ENCODE assay signal across 27 cellular contexts in the genomic region with DNA sequence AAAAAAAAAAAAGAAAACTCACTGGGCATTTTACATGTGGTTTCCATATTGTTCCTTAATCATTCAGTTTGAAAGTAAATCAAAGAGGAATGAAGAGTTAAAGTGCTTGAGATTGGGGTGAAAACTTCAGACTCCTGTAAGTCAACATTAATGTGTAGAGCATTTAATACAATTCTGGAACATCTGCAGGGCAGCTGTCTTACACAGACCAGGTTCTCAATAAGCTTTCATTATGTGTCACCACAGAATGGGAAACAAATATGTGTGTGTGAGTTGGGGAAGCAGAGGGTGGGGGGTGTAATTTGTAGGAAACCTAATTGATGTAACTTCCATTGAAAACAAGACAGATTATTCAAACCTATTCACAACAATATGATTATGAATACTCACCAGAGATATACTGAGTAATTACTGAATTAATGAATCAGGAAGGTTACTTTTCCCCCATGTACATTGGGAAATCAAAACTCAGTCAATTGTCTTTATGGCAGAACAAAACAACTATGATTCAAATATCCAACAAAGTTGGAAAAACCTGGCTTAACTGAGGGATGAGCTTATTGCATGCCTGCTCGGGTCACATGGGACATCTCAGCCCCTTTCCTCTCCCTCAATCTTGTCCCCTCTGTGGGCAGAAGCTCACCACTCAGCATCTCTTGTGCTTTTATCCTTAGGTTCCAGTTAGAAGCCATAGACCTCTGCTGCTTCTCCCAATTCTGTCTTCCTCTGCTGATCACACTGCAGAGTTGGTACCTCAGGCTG.
DNase-seq lines count a peak whose midpoint lies in the region; ATAC-seq and TF ChIP-seq lines count a peak whose summit lies in the region.
"Had no signal": no experiment of that assay in that cellular context is flagged by ENCODE, and none has a peak within 500 bp of the region (broad histone marks: within the 10 kb centered on the region; RNA-seq: fewer than 3 reads in every experiment).

No MANE protein-coding gene starts in this region.

- no CpG with 5 or more reads among the region's 1 CpG for WGBS in IMR-90 (ENCODE audit: extremely low coverage in 2 of 2, insufficient read length in 1 of 2), 2 experiments

- H3K9me1 ChIP-seq in IMR-90 (ENCODE audit: insufficient read depth, low read length): peaks cover 12% of the 10 kb centered on the region

- no peak for TF ChIP-seq RAD21 in IMR-90 (IDR thresholded peaks at IDR 0.05; ENCODE audit: low read length)

- peak overlapping the region; percentile 98 for H2BK120ac ChIP-seq in IMR-90 (ENCODE audit: low read depth, low read length)

- DNase-seq in AG04450 (ENCODE audit: low read depth, low spot score) (no peak), IMR-90 (peak; percentile 71), chondrocyte (ENCODE audit: low spot score) (no peak), osteoblast (ENCODE audit: insufficient read length, low spot score, missing footprints) (no peak), retina (no peak), HT-29 (ENCODE audit: low spot score) (no peak)
- DNase-seq: ACHN; activated CD4-positive, alpha-beta T cell treated with anti-CD3 and anti-CD28 coated beads for 48 hours; activated naive CD4-positive, alpha-beta T cell; activated T-cell treated with anti-CD3 and anti-CD28 coated beads, Interleukin-2, amount 50 U/mL, for 48 hours; adrenal gland; C1 segment of cervical spinal cord; colonic mucosa; effector memory CD4-positive, alpha-beta T cell; islet precursor cell; NCI-H146; NCI-H524; RPMI8226; stimulated activated CD8-positive, alpha-beta memory T cell treated with anti-CD3 and anti-CD28 coated beads, Interleukin-4, amount 100 ng/mL, for 48 hours had no signal

- H3K36me3 Mint-ChIP-seq in chondrocyte (ENCODE audit: low read depth): no peaks in the 10 kb centered on the region
- H3K36me3 Mint-ChIP-seq: type B pancreatic cell had no signal

- POLR2A ChIA-PET in AG04450 (lab: Yijun Ruan, JAX): interaction anchor here (0.7 to 6.7 kb wide), 4 partner anchors 86 to 324 kb away, joined by 3 to 86 read pairs (median 4); partner anchors contain the start of gene THBS1
- POLR2A ChIA-PET in IMR-90 (lab: Charles Lee; ENCODE audit: unreplicated experiment): no interaction called here

- H3K4me1 Mint-ChIP-seq in chondrocyte (ENCODE audit: low read depth): peaks cover 65% of the 10 kb centered on the region

- H4K8ac ChIP-seq in IMR-90 (ENCODE audit: low read depth in 2 of 2, low read length in 2 of 2): peak overlapping the region; percentile 72 to 95

- H3K9me3 ChIP-seq in AG04450 (ENCODE audit: control insufficient read depth, insufficient read depth, low read length) (no peaks in the 10 kb centered on the region), IMR-90 (ENCODE audit: control insufficient read depth, insufficient read depth, low read length) (no peaks in the 10 kb centered on the region), osteoblast (ENCODE audit: low read depth, low read length) (no peaks in the 10 kb centered on the region)
- H3K9me3 ChIP-seq: adrenal gland, colonic mucosa, esophagus muscularis mucosa had no signal

- H2BK15ac ChIP-seq in IMR-90 (ENCODE audit: low read depth, low read length): peak overlapping the region; percentile 99

- no peak for ATAC-seq in IMR-90 (ENCODE audit: low read depth)
- ATAC-seq in HG03280 (IDR thresholded peaks at IDR 0.05; ENCODE audit: unreplicated experiment): no peak
- no peak for ATAC-seq in HG02981 (IDR thresholded peaks at IDR 0.05; ENCODE audit: unreplicated experiment)
- ATAC-seq: K562 had no signal

- H4K91ac ChIP-seq in IMR-90 (ENCODE audit: insufficient read depth, low read depth, low read length): peak overlapping the region; percentile 97

- no peak for TF ChIP-seq CTCF in AG04450 (IDR thresholded peaks at IDR 0.05; ENCODE audit: low read depth, low read length)
- TF ChIP-seq CTCF in IMR-90 (conservative IDR thresholded peaks at IDR 0.05; ENCODE audit: low read depth, low read length): no peak
- TF ChIP-seq CTCF in chondrocyte (IDR thresholded peaks at IDR 0.05): no peak
- TF ChIP-seq CTCF in osteoblast (IDR thresholded peaks at IDR 0.05; ENCODE audit: extremely low read depth, low read depth, low read length): no peak

- no peak overlapping the region for H3K4me3 Mint-ChIP-seq in chondrocyte (ENCODE audit: unreplicated experiment)
- H3K4me3 Mint-ChIP-seq: neural crest cell, type B pancreatic cell had no signal

- CTCF ChIA-PET in AG04450 (lab: Charles Lee): interaction anchor here (0.5 to 0.9 kb wide), 2 partner anchors 280 to 441 kb away, joined by 3 read pairs; no protein-coding TSS in a partner anchor
- CTCF ChIA-PET in IMR-90 (lab: Yijun Ruan, JAX): interaction anchor here (1.2 kb wide), 1 partner anchor 280 kb away, joined by 3 read pairs; no protein-coding TSS in a partner anchor

- H3K4me1 ChIP-seq in IMR-90 (ENCODE audit: control insufficient read depth, insufficient read depth, low read length) (peaks cover 20% of the 10 kb centered on the region), osteoblast (ENCODE audit: insufficient read depth, low read length) (peaks cover 51% of the 10 kb centered on the region)
- H3K4me1 ChIP-seq: colonic mucosa had no signal

- peak overlapping the region; percentile 89 for H4K5ac ChIP-seq in IMR-90 (ENCODE audit: low read depth, low read length)

- H3K27me3 Mint-ChIP-seq in chondrocyte (ENCODE audit: low read depth): no peaks in the 10 kb centered on the region

- H3K14ac ChIP-seq in IMR-90 (replicated peaks; ENCODE audit: low read depth, low read length): peak overlapping the region; percentile 98

- peak overlapping the region; percentile 98 for H3K4ac ChIP-seq in IMR-90 (ENCODE audit: low read depth, low read length)

- TF ChIP-seq POLR2A in IMR-90 (IDR thresholded peaks at IDR 0.05; ENCODE audit: low read depth, low read length): no peak

- no peaks in the 10 kb centered on the region for H3K79me2 ChIP-seq in osteoblast (ENCODE audit: insufficient read depth, low read length)

- no peaks in the 10 kb centered on the region for H3K9me3 Mint-ChIP-seq in chondrocyte (ENCODE audit: low read depth)
- H3K9me3 Mint-ChIP-seq: type B pancreatic cell had no signal

- H4K20me1 ChIP-seq in IMR-90 (ENCODE audit: insufficient read depth, low read length): no peaks in the 10 kb centered on the region
- no peaks in the 10 kb centered on the region for H4K20me1 ChIP-seq in osteoblast (ENCODE audit: insufficient read depth, low read length)

- peaks cover 0 to 12% of the 10 kb centered on the region in 2 experiments; a peak in 1 of 4 replicates for H3K79me1 ChIP-seq in IMR-90 (ENCODE audit: low read depth in 1 of 2, low read length in 2 of 2)

- peak overlapping the region; percentile 21; the same call in 1 of the 2 replicates for H3K9ac ChIP-seq in IMR-90 (ENCODE audit: low read depth, low read length)

- peak overlapping the region; percentile 87 for H3K27ac Mint-ChIP-seq in chondrocyte (ENCODE audit: unreplicated experiment)
- H3K27ac Mint-ChIP-seq: progenitor cell of endocrine pancreas, type B pancreatic cell had no signal

- no peak overlapping the region for H3K4me2 ChIP-seq in IMR-90 (ENCODE audit: low read depth, low read length)
- no peak overlapping the region for H3K4me2 ChIP-seq in osteoblast (ENCODE audit: insufficient read depth, low read length)

- H3K4me3 ChIP-seq in AG04450 (ENCODE audit: low read depth, low read length): no peak overlapping the region
- no peak overlapping the region for H3K4me3 ChIP-seq in IMR-90 (ENCODE audit: insufficient read depth, low read depth, low read length)
- H3K4me3 ChIP-seq in osteoblast (ENCODE audit: insufficient read depth, low read length): no peak overlapping the region
- H3K4me3 ChIP-seq: adrenal gland, colonic mucosa, esophagus muscularis mucosa, K562 had no signal

- H3K56ac ChIP-seq in IMR-90 (ENCODE audit: extremely low read depth, insufficient read depth, low read length): peak overlapping the region; percentile 76; the same call in 1 of the 2 replicates

- no TSS peak for BruUV-seq in IMR-90 (replicated peaks; lab: Mats Ljungman, UMichigan)

- H2BK20ac ChIP-seq in IMR-90 (ENCODE audit: low read depth, low read length): peak overlapping the region; percentile 99

- H3K18ac ChIP-seq in IMR-90 (ENCODE audit: low read depth, low read length): peak overlapping the region; percentile 96

- no peaks in the 10 kb centered on the region for H3K27me3 ChIP-seq in AG04450 (ENCODE audit: control insufficient read depth, insufficient read depth, low read length)
- no peaks in the 10 kb centered on the region for H3K27me3 ChIP-seq in IMR-90 (ENCODE audit: control insufficient read depth, insufficient read depth, low read length)
- H3K27me3 ChIP-seq in osteoblast (ENCODE audit: insufficient read depth, low read length): no peaks in the 10 kb centered on the region
- H3K27me3 ChIP-seq: adrenal gland, colonic mucosa, esophagus muscularis mucosa had no signal

- peak overlapping the region; percentile 98 for H2BK5ac ChIP-seq in IMR-90 (ENCODE audit: low read depth, low read length, poor library complexity, severe bottlenecking)

- H2AK9ac ChIP-seq in IMR-90 (replicated peaks; ENCODE audit: low read depth, low read length, poor library complexity): peak overlapping the region; percentile 7

- H2AFZ ChIP-seq in IMR-90 (replicated peaks; ENCODE audit: low read length, poor library complexity): peak overlapping the region; percentile 77
- peak overlapping the region; percentile 28 for H2AFZ ChIP-seq in osteoblast (ENCODE audit: low read length)

- in situ Hi-C loops in IMR-90 (cut with MboI; ENCODE audit: low sequenced_read_pairs): loop anchor here (5.0 to 25.0 kb wide), 4 partner anchors 127 to 587 kb away; no protein-coding TSS in a partner anchor

- H3K27ac ChIP-seq in AG04450 (ENCODE audit: low read depth, low read length) (peak overlapping the region; percentile 65), IMR-90 (ENCODE audit: insufficient read depth, low read length) (peak overlapping the region; percentile 83), osteoblast (ENCODE audit: low read depth, low read length) (peak overlapping the region; percentile 88)
- H3K27ac ChIP-seq: adrenal gland, colonic mucosa, esophagus muscularis mucosa, VCaP had no signal

- no peaks in the 10 kb centered on the region for H3K36me3 ChIP-seq in IMR-90 (ENCODE audit: control insufficient read depth, insufficient read depth, low read length)
- no peaks in the 10 kb centered on the region for H3K36me3 ChIP-seq in osteoblast (ENCODE audit: insufficient read depth, low read length)
- H3K36me3 ChIP-seq: adrenal gland, colonic mucosa, esophagus muscularis mucosa had no signal

- intact Hi-C loops in IMR-90 (cut with micrococcal nuclease): loop anchor here (5.0 to 10.0 kb wide), 4 partner anchors 67 to 592 kb away; no protein-coding TSS in a partner anchor

- peak overlapping the region; percentile 100 for H2AK5ac ChIP-seq in IMR-90 (ENCODE audit: low read depth, low read length)

- peak overlapping the region; percentile 92 for H3K23ac ChIP-seq in IMR-90 (ENCODE audit: low read depth, low read length)

- dilution Hi-C loops in IMR-90 (cut with HindIII; ENCODE audit: low sequenced_read_pairs, unreplicated experiment): no loop called here

TF ChIP-seq in IMR-90, 13 proteins besides CTCF, POLR2A, EP300 and RAD21 (continues in another document):
- no peak for TF ChIP-seq BHLHE40 (IDR thresholded peaks at IDR 0.05; ENCODE audit: low read depth, low read length)
- no peak for TF ChIP-seq MAZ (IDR thresholded peaks at IDR 0.05; ENCODE audit: borderline replicate concordance, low read depth, low read length)
- TF ChIP-seq RFX5 (IDR thresholded peaks at IDR 0.05; ENCODE audit: low read depth, low read length): no peak
- no peak for TF ChIP-seq SMC3 (IDR thresholded peaks at IDR 0.05; ENCODE audit: low read depth, low read length)
